8 cellular contexts compared by ENCODE assay signal in genomic region chr5:172713113-172713808, GRCh38. TPM values are rescaled to one million over a fixed set of nuclear protein-coding genes. Genes with fewer than 3 reads are reported as not detected.
A peak's percentile ranks its signal among the peaks of the same experiment; 100 is the strongest.
DNase-seq lines count a peak whose midpoint lies in the region; ATAC-seq and TF ChIP-seq lines count a peak whose summit lies in the region.

No MANE protein-coding gene starts in this region.

- H3K36me3 ChIP-seq in heart left ventricle: no peaks in the 10 kb centered on the region

- peaks cover 4 to 48% (median 38%) of the 10 kb centered on the region in 12 donors for H3K4me1 ChIP-seq in heart left ventricle

- H3K4me3 ChIP-seq in heart left ventricle: peak overlapping the region in 1 of 12 donors; percentile 15

- no peaks in the 10 kb centered on the region for H3K36me3 Mint-ChIP-seq in activated naive CD4-positive, alpha-beta T cell treated with anti-CD3 and anti-CD28 coated beads for 36 hours (ENCODE audit: low read depth)

- intact Hi-C loops in activated naive CD4-positive, alpha-beta T cell treated with anti-CD3 and anti-CD28 coated beads for 36 hours (cut with micrococcal nuclease): loop anchor here (1.0 to 5.0 kb wide), 5 partner anchors 219 to 620 kb away; no protein-coding TSS in a partner anchor
- intact Hi-C loops in heart left ventricle (cut with DNase I): loop anchor here in 7 of 10 donors (1.0 to 10.0 kb wide), 6 partner anchors 122 to 569 kb away; partner anchors contain the start of gene ERGIC1 (in 1 of the 7)

- H3K27ac Mint-ChIP-seq in activated naive CD4-positive, alpha-beta T cell treated with anti-CD3 and anti-CD28 coated beads for 36 hours: no peak overlapping the region

- 1 to 4% (median 3%) methylated on average over 15 of the region's 15 CpGs for WGBS in heart left ventricle, 4 donors

- peaks cover 5% of the 10 kb centered on the region for H3K27me3 Mint-ChIP-seq in activated naive CD4-positive, alpha-beta T cell treated with anti-CD3 and anti-CD28 coated beads for 36 hours (ENCODE audit: low read depth)

- H3K4me1 Mint-ChIP-seq in activated naive CD4-positive, alpha-beta T cell treated with anti-CD3 and anti-CD28 coated beads for 36 hours (ENCODE audit: low read depth): no peaks in the 10 kb centered on the region

- H3K27ac ChIP-seq in heart left ventricle: peak overlapping the region in 4 of 12 donors; percentile 79 to 90 (median 84)

- H3K4me3 Mint-ChIP-seq in activated naive CD4-positive, alpha-beta T cell treated with anti-CD3 and anti-CD28 coated beads for 36 hours: no peak overlapping the region

- ATAC-seq in GM21423 (IDR thresholded peaks at IDR 0.05; ENCODE audit: unreplicated experiment) (peak; percentile 46), heart left ventricle (peak in 2 of 4 donors; percentile 10 to 39), HG02870 (IDR thresholded peaks at IDR 0.05; ENCODE audit: unreplicated experiment) (no peak), HG03097 (IDR thresholded peaks at IDR 0.05; ENCODE audit: low FRiP score, unreplicated experiment) (no peak)

- H3K9me3 ChIP-seq in heart left ventricle: no peaks in the 10 kb centered on the region

- TF ChIP-seq CTCF in heart left ventricle (IDR thresholded peaks at IDR 0.05): peak; percentile 84 to 98 (median 93)

- DNase-seq in AG08395 (ENCODE audit: low spot score) (peak; percentile 52), SK-N-DZ (ENCODE audit: low spot score) (peak; percentile 52), heart left ventricle (peak in 4 of 5 donors; percentile 29 to 86 (median 66))
- peak; percentile 71 for DNase-seq in activated naive CD4-positive, alpha-beta T cell treated with anti-CD3 and anti-CD28 coated beads for 36 hours
- DNase-seq in stimulated activated CD4-positive, alpha-beta T cell treated with anti-CD3 and anti-CD28 coated beads, Interleukin-12 subunit alpha, Interleukin-12 subunit beta, amount 100 ng/mL, for 4 hours: peak; percentile 74

- no peaks in the 10 kb centered on the region for H3K9me3 Mint-ChIP-seq in activated naive CD4-positive, alpha-beta T cell treated with anti-CD3 and anti-CD28 coated beads for 36 hours

- H3K27me3 ChIP-seq in heart left ventricle: no peaks in the 10 kb centered on the region

- TF ChIP-seq POLR2A in heart left ventricle (IDR thresholded peaks at IDR 0.05): no peak

- CTCF ChIA-PET in activated naive CD4-positive, alpha-beta T cell treated with anti-CD3 and anti-CD28 coated beads for 36 hours (lab: Charles Lee): interaction anchor here (0.6 to 7.9 kb wide), 20 partner anchors 9 to 633 kb away, joined by 3 to 274 read pairs (median 4); partner anchors contain the start of gene DUSP1

RNA-seq across cellular contexts. Expression of gene DUSP1, which starts 57.7 kb away (rescaled TPM):
- 22.7 and 24.2 TPM in 2 replicates for polyA plus RNA-seq in SK-N-DZ (2014; cell fraction: cytosol; rRNA removed)
- 28.9 and 31.9 TPM in 2 replicates for polyA plus RNA-seq in SK-N-DZ (2014; cell fraction: nucleus; rRNA removed)
- total RNA-seq in activated naive CD4-positive, alpha-beta T cell treated with anti-CD3 and anti-CD28 coated beads for 36 hours: 1 to 10 TPM; 7.0 to 7.3 TPM
- total RNA-seq in heart left ventricle: 100 to 1,000 TPM in 4 of 9 donors, 10 to 100 TPM in 5; 39.9 to 335 (median 78.2) TPM
- polyA plus RNA-seq in heart left ventricle: 100 to 1,000 TPM in 1 of 2 donors, 10 to 100 TPM in 1; 24.3 to 116 TPM

Comparison
In these comparisons a context has a peak if more than half of its experiments do, and no peak if none do; other contexts are left out.
1. RNA of gene DUSP1, which starts 57.7 kb away (total RNA-seq): 39.9 to 335 TPM in heart left ventricle; 7.0 to 7.3 TPM in activated naive CD4-positive, alpha-beta T cell treated with anti-CD3 and anti-CD28 coated beads for 36 hours; every median in the first group is over 4 times any median in the second.
2. Peak in every context shown above with its lines, with median percentiles within 50 percentile points of each other: DNase-seq.